16 cellular contexts compared by ENCODE assay signal in genomic region chr15:95511680-95512079, GRCh38.
"Had no signal": no experiment of that assay in that cellular context is flagged by ENCODE, and none has a peak within 500 bp of the region (broad histone marks: within the 10 kb centered on the region; RNA-seq: fewer than 3 reads in every experiment).

No MANE protein-coding gene starts in this region.

- H3K9me3 ChIP-seq: adrenal gland, colonic mucosa, neutrophil, thyroid gland had no signal

- H2AFZ ChIP-seq: hepatocyte had no signal

- ATAC-seq: activated CD4-positive, alpha-beta T cell treated with anti-CD3 and anti-CD28 coated beads for 36 hours; activated CD8-positive, alpha-beta memory T cell treated with anti-CD3 and anti-CD28 coated beads, Interleukin-2, amount 10 ng/mL, durations not matched to agents 7 days and 5 days; left ventricle myocardium superior; natural killer cell; stimulated activated memory B cell treated with anti-CD40 and anti-IgM and Interleukin-4, amounts not matched to agents 10 μg/mL and 1 μg/mL and 100 μg/mL, for 72 hours had no signal

- DNase-seq: activated CD4-positive, alpha-beta memory T cell treated with anti-CD3 and anti-CD28 coated beads for 36 hours; activated CD4-positive, alpha-beta T cell treated with anti-CD3 and anti-CD28 coated beads for 36 hours; activated CD8-positive, alpha-beta memory T cell treated with anti-CD3 and anti-CD28 coated beads, Interleukin-2, amount 10 ng/mL, durations not matched to agents 7 days and 5 days; activated naive CD4-positive, alpha-beta T cell treated with anti-CD3 and anti-CD28 coated beads, Interleukin-2, amount 50 U/mL, for 16 hours; activated T-cell treated with anti-CD3 and anti-CD28 coated beads, Interleukin-2, amount 50 U/mL, for 1 hour; adrenal gland; colonic mucosa; effector CD8-positive, alpha-beta T cell; left ventricle myocardium superior; mesendoderm; natural killer cell; T-helper 2 cell; thyroid gland had no signal

- H3K4me2 ChIP-seq: hepatocyte had no signal

- H3K36me3 ChIP-seq: adrenal gland, colonic mucosa, neutrophil, thyroid gland had no signal

- H3K27ac ChIP-seq: adrenal gland, colonic mucosa, hepatocyte, neutrophil, thyroid gland had no signal

- H3K27me3 ChIP-seq: adrenal gland, colonic mucosa, hepatocyte, neutrophil, thyroid gland had no signal

- H3K4me1 ChIP-seq: adrenal gland, colonic mucosa, thyroid gland had no signal

- H3K4me3 ChIP-seq: adrenal gland, colonic mucosa, hepatocyte, thyroid gland had no signal

- H3K79me2 ChIP-seq: hepatocyte had no signal
